3 cellular contexts compared by ENCODE assay signal in the genomic region with DNA sequence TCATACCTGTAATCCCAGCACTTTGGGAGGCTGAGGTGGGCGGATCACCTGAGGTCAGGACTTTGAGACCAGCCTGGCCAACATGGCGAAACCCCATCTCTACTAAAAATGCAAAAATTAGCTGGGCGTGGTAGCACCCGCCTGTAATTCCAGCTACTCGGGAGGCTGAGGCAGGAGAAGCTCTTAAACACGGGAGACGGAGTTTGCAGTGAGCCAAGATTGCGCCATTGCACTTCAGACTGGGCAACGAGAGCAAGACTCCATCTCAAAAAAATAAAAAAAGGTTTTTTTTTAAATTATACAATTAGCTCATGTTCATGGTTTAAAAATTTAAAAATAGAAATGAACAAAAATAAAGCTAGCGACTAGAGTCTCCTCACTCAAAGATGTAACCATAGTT. TPM values are rescaled to one million over a fixed set of nuclear protein-coding genes. Genes with fewer than 3 reads are reported as not detected.
"Had no signal": no experiment of that assay in that cellular context is flagged by ENCODE, and none has a peak within 500 bp of the region (broad histone marks: within the 10 kb centered on the region; RNA-seq: fewer than 3 reads in every experiment).

No MANE protein-coding gene starts in this region.

RNA-seq across cellular contexts. Expression of gene SUSD3, which starts 43.3 kb away (rescaled TPM):
- total RNA-seq: LHCN-M2, MCF 10A, SJCRH30 had no signal
